In the genomic region with DNA sequence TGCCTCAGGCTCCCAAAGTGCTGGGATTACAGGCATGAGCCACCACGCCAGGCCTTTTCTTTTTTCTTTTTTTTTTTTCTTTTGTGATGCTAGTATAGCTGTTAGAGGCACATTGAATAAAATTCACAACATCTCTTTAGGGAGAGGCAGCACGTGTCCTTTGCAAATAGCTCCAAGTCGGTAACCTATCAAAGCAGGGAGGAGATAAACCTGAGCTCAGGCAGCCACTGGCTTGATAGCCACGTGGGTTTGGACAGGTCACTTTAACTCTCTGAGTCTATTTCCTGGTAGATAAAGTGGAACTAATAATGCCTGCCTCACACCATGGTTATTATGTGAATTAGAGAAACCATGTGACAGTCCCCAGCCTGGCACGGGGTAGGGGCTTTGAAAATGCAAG, we compare ENCODE assay signal across 1 cellular context.
TF ChIP-seq lines count a peak whose summit lies in the region.

No MANE protein-coding gene starts in this region.

TF ChIP-seq in HepG2, 621 proteins besides CTCF, POLR2A, EP300 and RAD21 (continued from another document):
- TF ChIP-seq, protein P1, sequence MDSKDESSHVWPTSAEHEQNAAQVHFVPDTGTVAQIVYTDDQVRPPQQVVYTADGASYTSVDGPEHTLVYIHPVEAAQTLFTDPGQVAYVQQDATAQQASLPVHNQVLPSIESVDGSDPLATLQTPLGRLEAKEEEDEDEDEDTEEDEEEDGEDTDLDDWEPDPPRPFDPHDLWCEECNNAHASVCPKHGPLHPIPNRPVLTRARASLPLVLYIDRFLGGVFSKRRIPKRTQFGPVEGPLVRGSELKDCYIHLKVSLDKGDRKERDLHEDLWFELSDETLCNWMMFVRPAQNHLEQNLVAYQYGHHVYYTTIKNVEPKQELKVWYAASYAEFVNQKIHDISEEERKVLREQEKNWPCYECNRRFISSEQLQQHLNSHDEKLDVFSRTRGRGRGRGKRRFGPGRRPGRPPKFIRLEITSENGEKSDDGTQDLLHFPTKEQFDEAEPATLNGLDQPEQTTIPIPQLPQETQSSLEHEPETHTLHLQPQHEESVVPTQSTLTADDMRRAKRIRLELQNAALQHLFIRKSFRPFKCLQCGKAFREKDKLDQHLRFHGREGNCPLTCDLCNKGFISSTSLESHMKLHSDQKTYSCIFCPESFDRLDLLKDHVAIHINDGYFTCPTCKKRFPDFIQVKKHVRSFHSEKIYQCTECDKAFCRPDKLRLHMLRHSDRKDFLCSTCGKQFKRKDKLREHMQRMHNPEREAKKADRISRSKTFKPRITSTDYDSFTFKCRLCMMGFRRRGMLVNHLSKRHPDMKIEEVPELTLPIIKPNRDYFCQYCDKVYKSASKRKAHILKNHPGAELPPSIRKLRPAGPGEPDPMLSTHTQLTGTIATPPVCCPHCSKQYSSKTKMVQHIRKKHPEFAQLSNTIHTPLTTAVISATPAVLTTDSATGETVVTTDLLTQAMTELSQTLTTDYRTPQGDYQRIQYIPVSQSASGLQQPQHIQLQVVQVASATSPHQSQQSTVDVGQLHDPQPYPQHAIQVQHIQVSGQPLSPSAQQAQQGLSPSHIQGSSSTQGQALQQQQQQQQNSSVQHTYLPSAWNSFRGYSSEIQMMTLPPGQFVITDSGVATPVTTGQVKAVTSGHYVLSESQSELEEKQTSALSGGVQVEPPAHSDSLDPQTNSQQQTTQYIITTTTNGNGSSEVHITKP (CRISPR knock-in tag; IDR thresholded peaks at IDR 0.05; ENCODE audit: low read depth): no peak
- TF ChIP-seq SRSF4 (IDR thresholded peaks at IDR 0.05; ENCODE audit: low read depth, low read length, poor library complexity, severe bottlenecking) (no peak), MXI1 (IDR thresholded peaks at IDR 0.05; ENCODE audit: borderline replicate concordance, low read depth, low read length) (peak; percentile 21; the same call in 1 of the 3 replicates), BHLHE40 (IDR thresholded peaks at IDR 0.05; ENCODE audit: low read length) (peak; percentile 42; the same call in 1 of the 2 replicates), ZNF672 (CRISPR knock-in tag; IDR thresholded peaks at IDR 0.05) (no peak), MAX (IDR thresholded peaks at IDR 0.05) (0 out of 2 replicates have a peak, but pooled peaks have one; percentile 25), ZBTB14 (CRISPR knock-in tag; IDR thresholded peaks at IDR 0.05) (no peak), ZNF746 (CRISPR knock-in tag; IDR thresholded peaks at IDR 0.05) (no peak), MNT (IDR thresholded peaks at IDR 0.05) (peak; percentile 51), MXD4 (CRISPR knock-in tag; IDR thresholded peaks at IDR 0.05) (peak; percentile 32; the same call in 1 of the 2 replicates), SAP130 (CRISPR knock-in tag; IDR thresholded peaks at IDR 0.05; ENCODE audit: low read depth) (peak; percentile 52; the same call in 1 of the 2 replicates), NFYB (CRISPR knock-in tag; IDR thresholded peaks at IDR 0.05) (0 out of 2 replicates have a peak, but pooled peaks have one; percentile 30), TFDP1 (CRISPR knock-in tag; IDR thresholded peaks at IDR 0.05; ENCODE audit: borderline replicate concordance) (peak; percentile 39; the same call in 1 of the 2 replicates), RARG (CRISPR knock-in tag; IDR thresholded peaks at IDR 0.05; ENCODE audit: low read depth) (no peak), SKI (IDR thresholded peaks at IDR 0.05; ENCODE audit: partially characterized antibody) (no peak), ELF3 (CRISPR knock-in tag; IDR thresholded peaks at IDR 0.05) (peak; percentile 47; the same call in 1 of the 2 replicates), ZNF362 (CRISPR knock-in tag; IDR thresholded peaks at IDR 0.05; ENCODE audit: borderline replicate concordance) (no peak)
- TF ChIP-seq, protein P2, sequence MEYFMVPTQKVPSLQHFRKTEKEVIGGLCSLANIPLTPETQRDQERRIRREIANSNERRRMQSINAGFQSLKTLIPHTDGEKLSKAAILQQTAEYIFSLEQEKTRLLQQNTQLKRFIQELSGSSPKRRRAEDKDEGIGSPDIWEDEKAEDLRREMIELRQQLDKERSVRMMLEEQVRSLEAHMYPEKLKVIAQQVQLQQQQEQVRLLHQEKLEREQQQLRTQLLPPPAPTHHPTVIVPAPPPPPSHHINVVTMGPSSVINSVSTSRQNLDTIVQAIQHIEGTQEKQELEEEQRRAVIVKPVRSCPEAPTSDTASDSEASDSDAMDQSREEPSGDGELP (IDR thresholded peaks at IDR 0.05; ENCODE audit: borderline replicate concordance, low read depth): no peak
- TF ChIP-seq, protein P3, sequence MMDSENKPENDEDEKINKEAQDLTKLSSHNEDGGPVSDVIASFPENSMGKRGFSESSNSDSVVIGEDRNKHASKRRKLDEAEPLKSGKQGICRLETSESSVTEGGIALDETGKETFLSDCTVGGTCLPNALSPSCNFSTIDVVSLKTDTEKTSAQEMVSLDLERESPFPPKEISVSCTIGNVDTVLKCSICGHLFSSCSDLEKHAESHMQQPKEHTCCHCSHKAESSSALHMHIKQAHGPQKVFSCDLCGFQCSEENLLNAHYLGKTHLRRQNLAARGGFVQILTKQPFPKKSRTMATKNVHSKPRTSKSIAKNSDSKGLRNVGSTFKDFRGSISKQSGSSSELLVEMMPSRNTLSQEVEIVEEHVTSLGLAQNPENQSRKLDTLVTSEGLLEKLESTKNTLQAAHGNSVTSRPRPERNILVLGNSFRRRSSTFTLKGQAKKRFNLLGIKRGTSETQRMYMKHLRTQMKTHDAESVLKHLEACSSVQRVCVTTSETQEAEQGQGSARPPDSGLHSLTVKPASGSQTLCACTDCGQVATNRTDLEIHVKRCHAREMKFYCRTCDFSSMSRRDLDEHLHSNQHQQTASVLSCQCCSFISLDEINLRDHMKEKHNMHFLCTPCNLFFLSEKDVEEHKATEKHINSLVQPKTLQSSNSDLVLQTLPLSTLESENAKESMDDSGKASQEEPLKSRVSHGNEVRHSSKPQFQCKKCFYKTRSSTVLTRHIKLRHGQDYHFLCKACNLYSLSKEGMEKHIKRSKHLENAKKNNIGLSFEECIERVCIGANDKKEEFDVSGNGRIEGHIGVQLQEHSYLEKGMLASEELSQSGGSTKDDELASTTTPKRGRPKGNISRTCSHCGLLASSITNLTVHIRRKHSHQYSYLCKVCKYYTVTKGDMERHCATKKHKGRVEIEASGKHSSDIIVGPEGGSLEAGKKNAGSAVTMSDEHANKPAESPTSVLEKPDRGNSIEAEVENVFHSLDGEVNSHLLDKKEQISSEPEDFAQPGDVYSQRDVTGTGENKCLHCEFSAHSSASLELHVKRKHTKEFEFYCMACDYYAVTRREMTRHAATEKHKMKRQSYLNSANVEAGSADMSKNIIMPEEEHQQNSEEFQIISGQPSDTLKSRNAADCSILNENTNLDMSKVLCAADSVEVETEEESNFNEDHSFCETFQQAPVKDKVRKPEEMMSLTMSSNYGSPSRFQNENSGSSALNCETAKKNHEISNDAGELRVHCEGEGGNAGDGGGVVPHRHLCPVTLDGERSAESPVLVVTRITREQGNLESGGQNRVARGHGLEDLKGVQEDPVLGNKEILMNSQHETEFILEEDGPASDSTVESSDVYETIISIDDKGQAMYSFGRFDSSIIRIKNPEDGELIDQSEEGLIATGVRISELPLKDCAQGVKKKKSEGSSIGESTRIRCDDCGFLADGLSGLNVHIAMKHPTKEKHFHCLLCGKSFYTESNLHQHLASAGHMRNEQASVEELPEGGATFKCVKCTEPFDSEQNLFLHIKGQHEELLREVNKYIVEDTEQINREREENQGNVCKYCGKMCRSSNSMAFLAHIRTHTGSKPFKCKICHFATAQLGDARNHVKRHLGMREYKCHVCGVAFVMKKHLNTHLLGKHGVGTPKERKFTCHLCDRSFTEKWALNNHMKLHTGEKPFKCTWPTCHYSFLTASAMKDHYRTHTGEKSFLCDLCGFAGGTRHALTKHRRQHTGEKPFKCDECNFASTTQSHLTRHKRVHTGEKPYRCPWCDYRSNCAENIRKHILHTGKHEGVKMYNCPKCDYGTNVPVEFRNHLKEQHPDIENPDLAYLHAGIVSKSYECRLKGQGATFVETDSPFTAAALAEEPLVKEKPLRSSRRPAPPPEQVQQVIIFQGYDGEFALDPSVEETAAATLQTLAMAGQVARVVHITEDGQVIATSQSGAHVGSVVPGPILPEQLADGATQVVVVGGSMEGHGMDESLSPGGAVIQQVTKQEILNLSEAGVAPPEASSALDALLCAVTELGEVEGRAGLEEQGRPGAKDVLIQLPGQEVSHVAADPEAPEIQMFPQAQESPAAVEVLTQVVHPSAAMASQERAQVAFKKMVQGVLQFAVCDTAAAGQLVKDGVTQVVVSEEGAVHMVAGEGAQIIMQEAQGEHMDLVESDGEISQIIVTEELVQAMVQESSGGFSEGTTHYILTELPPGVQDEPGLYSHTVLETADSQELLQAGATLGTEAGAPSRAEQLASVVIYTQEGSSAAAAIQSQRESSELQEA (CRISPR knock-in tag; IDR thresholded peaks at IDR 0.05; ENCODE audit: not compliant biosample characterization): no peak
